Comparison of ENCODE assay signal across 12 cellular contexts in the genomic region with DNA sequence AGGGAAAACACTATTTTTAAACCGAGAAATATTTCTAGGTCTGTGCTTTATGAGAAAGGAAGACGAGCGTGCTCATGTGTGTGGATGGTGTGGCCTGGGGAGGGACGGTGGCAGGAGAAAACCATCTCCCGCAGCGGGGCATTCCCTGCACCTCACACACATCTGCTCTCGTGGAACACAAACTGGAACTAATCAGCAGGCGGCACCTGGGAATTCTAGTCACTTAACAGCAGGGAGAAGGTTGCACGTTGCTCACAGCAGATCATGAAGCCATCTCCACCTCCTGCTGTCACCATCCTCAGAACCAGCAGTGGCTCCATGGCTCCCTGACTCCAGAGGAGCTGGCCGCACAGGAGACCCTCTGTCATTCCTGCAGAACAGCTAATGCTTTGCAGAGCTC. TPM values are rescaled to one million over a fixed set of nuclear protein-coding genes. Genes with fewer than 3 reads are reported as not detected.
DNase-seq lines count a peak whose midpoint lies in the region; ATAC-seq and TF ChIP-seq lines count a peak whose summit lies in the region.
"Had no signal": no experiment of that assay in that cellular context is flagged by ENCODE, and none has a peak within 500 bp of the region (broad histone marks: within the 10 kb centered on the region; RNA-seq: fewer than 3 reads in every experiment).

No MANE protein-coding gene starts in this region.

- H4K20me1 ChIP-seq in neural progenitor cell (ENCODE audit: low read depth), result no peaks in the 10 kb centered on the region

- H3K36me3 Mint-ChIP-seq in CD8-positive, alpha-beta memory T cell, result peaks cover 0 to 2% (median 0%) of the 10 kb centered on the region in 3 donors
- no peaks in the 10 kb centered on the region for H3K36me3 Mint-ChIP-seq in neural progenitor cell

- CTCF ChIA-PET in CD8-positive, alpha-beta memory T cell (lab: Charles Lee), result no interaction called here

- no peaks in the 10 kb centered on the region for H3K27me3 ChIP-seq in CD8-positive, alpha-beta memory T cell (ENCODE audit: insufficient read depth, low read length, poor library complexity, severe bottlenecking)
- H3K27me3 ChIP-seq in neural progenitor cell, result no peaks in the 10 kb centered on the region
- H3K27me3 ChIP-seq: ovary had no signal

- H2AFZ ChIP-seq in neural progenitor cell (replicated peaks), result peak overlapping the region; percentile 87

- H3K4me3 Mint-ChIP-seq in CD8-positive, alpha-beta memory T cell, result peak overlapping the region in 4 of 7 donors; percentile 32 to 68 (median 52)
- H3K4me3 Mint-ChIP-seq in neural progenitor cell, result peak overlapping the region; percentile 2

- H3K27ac ChIP-seq in CD8-positive, alpha-beta memory T cell (ENCODE audit: low read depth, low read length), result no peak overlapping the region
- H3K27ac ChIP-seq in coronary artery, result peak overlapping the region; percentile 28 to 49
- no peak overlapping the region for H3K27ac ChIP-seq in neural progenitor cell
- H3K27ac ChIP-seq: left ventricle myocardium inferior had no signal

- DNase-seq in CD8-positive, alpha-beta memory T cell, result no peak
- DNase-seq in NCI-H2107 (lab: John Stamatoyannopoulos, UW) (peak; percentile 52), coronary artery (ENCODE audit: low spot score) (no peak), neural progenitor cell (ENCODE audit: low spot score) (peak; percentile 24), erythroblast (lab: John Stamatoyannopoulos, UW) (no peak), Right ventricle myocardium superior (no peak), EL (no peak)
- no peak for DNase-seq in activated CD8-positive, alpha-beta memory T cell treated with anti-CD3 and anti-CD28 coated beads, Interleukin-2, amount 50 U/mL, for 4 hours
- DNase-seq: left ventricle myocardium inferior, NCI-H748 treated with DMSO at 0.1 percent for 48 hours had no signal

- TF ChIP-seq POLR2A in erythroblast (IDR thresholded peaks at IDR 0.05; ENCODE audit: low read length), result no peak

- H3K27me3 Mint-ChIP-seq in CD8-positive, alpha-beta memory T cell, result no peaks in the 10 kb centered on the region
- H3K27me3 Mint-ChIP-seq in neural progenitor cell (ENCODE audit: insufficient read depth, low read depth), result peaks cover 2% of the 10 kb centered on the region
- H3K27me3 Mint-ChIP-seq: CD4-positive, alpha-beta memory T cell had no signal

- H3K27ac Mint-ChIP-seq in CD8-positive, alpha-beta memory T cell, result peak overlapping the region in 2 of 8 donors; percentile 6 to 58
- H3K27ac Mint-ChIP-seq in neural progenitor cell, result peak overlapping the region; percentile 87

- H3K4me2 ChIP-seq in neural progenitor cell, result no peak overlapping the region

- H3K9me3 Mint-ChIP-seq in CD8-positive, alpha-beta memory T cell, result no peaks in the 10 kb centered on the region
- peaks cover 2% of the 10 kb centered on the region for H3K9me3 Mint-ChIP-seq in neural progenitor cell
- H3K9me3 Mint-ChIP-seq: CD4-positive, alpha-beta memory T cell had no signal

- peaks cover 26 to 41% (median 37%) of the 10 kb centered on the region in 3 donors for H3K4me1 Mint-ChIP-seq in CD8-positive, alpha-beta memory T cell
- peaks cover 13% of the 10 kb centered on the region for H3K4me1 Mint-ChIP-seq in neural progenitor cell

- H3K4me3 ChIP-seq in CD8-positive, alpha-beta memory T cell (ENCODE audit: low read length), result no peak overlapping the region
- peak overlapping the region; percentile 3 for H3K4me3 ChIP-seq in coronary artery
- no peak overlapping the region for H3K4me3 ChIP-seq in neural progenitor cell
- H3K4me3 ChIP-seq: left ventricle myocardium inferior, ovary had no signal

- no peaks in the 10 kb centered on the region for H3K36me3 ChIP-seq in CD8-positive, alpha-beta memory T cell (ENCODE audit: insufficient read depth, low read length)
- H3K36me3 ChIP-seq in neural progenitor cell, result no peaks in the 10 kb centered on the region
- H3K36me3 ChIP-seq: left ventricle myocardium inferior, ovary had no signal

- H3F3A ChIP-seq in neural progenitor cell (ENCODE audit: low read depth), result peaks cover 3% of the 10 kb centered on the region

- no peak for ATAC-seq in Right ventricle myocardium superior (ENCODE audit: poor library complexity)

- intact Hi-C loops in Right ventricle myocardium superior (cut with DNase I), result no loop called here

- no peak overlapping the region for H3K9ac ChIP-seq in neural progenitor cell

- H3K4me1 ChIP-seq in CD8-positive, alpha-beta memory T cell (ENCODE audit: insufficient read depth, low read length), result peaks cover 21% of the 10 kb centered on the region
- H3K4me1 ChIP-seq in neural progenitor cell, result peaks cover 10% of the 10 kb centered on the region

- TF ChIP-seq CTCF in coronary artery (IDR thresholded peaks at IDR 0.05) (no peak), neural progenitor cell (IDR thresholded peaks at IDR 0.05) (no peak)

- no peaks in the 10 kb centered on the region for H3K79me2 ChIP-seq in neural progenitor cell (ENCODE audit: low read depth)

- POLR2A ChIA-PET in CD8-positive, alpha-beta memory T cell (lab: Charles Lee), result no interaction called here

- no peaks in the 10 kb centered on the region for H3K9me3 ChIP-seq in CD8-positive, alpha-beta memory T cell (ENCODE audit: low read length)
- H3K9me3 ChIP-seq in neural progenitor cell (ENCODE audit: low read depth), result no peaks in the 10 kb centered on the region
- H3K9me3 ChIP-seq: left ventricle myocardium inferior, ovary had no signal

RNA-seq across cellular contexts. Expression of gene ADCY9, which starts 35.2 kb away (rescaled TPM):
- 1 to 10 TPM; 8.2 to 9.2 TPM for total RNA-seq in CD8-positive, alpha-beta memory T cell
- polyA plus RNA-seq in CD8-positive, alpha-beta memory T cell, result 1.2 TPM
- total RNA-seq in neural progenitor cell (ENCODE audit: low replicate concordance) (1.2 and 3.4 TPM in 2 replicates), Right ventricle myocardium superior (44.8 TPM)

Comparison
In these comparisons a context has a peak if more than half of its experiments do, and no peak if none do; other contexts are left out.
1. DNase-seq: peak in NCI-H2107 (single experiment) and neural progenitor cell (single experiment); none in CD8-positive, alpha-beta memory T cell (0 of 5), coronary artery (single experiment), erythroblast (0 of 2), Right ventricle myocardium superior (single experiment), activated CD8-positive, alpha-beta memory T cell treated with anti-CD3 and anti-CD28 coated beads, Interleukin-2, amount 50 U/mL, for 4 hours (single experiment) and EL (single experiment).
2. H3K27ac ChIP-seq: peak in coronary artery (2 of 2); none in CD8-positive, alpha-beta memory T cell (single experiment) and neural progenitor cell (single experiment).